10 cellular contexts compared by ENCODE assay signal in genomic region chr2:136375017-136375901, GRCh38.
DNase-seq lines count a peak whose midpoint lies in the region; ATAC-seq, FAIRE-seq and TF ChIP-seq lines count a peak whose summit lies in the region.
"Had no signal": no experiment of that assay in that cellular context is flagged by ENCODE, and none has a peak within 500 bp of the region (broad histone marks: within the 10 kb centered on the region; RNA-seq: fewer than 3 reads in every experiment).

No MANE protein-coding gene starts in this region.

- peaks cover 44% of the 10 kb centered on the region for H3K4me1 Mint-ChIP-seq in CD4-positive, alpha-beta T cell (ENCODE audit: low read depth)

- no peaks in the 10 kb centered on the region for H3K36me3 Mint-ChIP-seq in CD4-positive, alpha-beta T cell (ENCODE audit: low read depth)

- H3K9me3 ChIP-seq in CD4-positive, alpha-beta T cell (ENCODE audit: control insufficient read depth, low read length): no peaks in the 10 kb centered on the region

- CTCF ChIA-PET in CD4-positive, alpha-beta T cell (lab: Charles Lee): interaction anchor here (0.9 kb wide), 1 partner anchor 9 kb away, joined by 4 read pairs; no protein-coding TSS in a partner anchor

- TF ChIP-seq CTCF in CD4-positive, alpha-beta T cell (IDR thresholded peaks at IDR 0.05): no peak
- TF ChIP-seq CTCF in omental fat pad (IDR thresholded peaks at IDR 0.05): no peak

- no peak overlapping the region for H3K27ac ChIP-seq in CD4-positive, alpha-beta T cell (ENCODE audit: low read depth, low read length)

- no peaks in the 10 kb centered on the region for H3K9me3 Mint-ChIP-seq in CD4-positive, alpha-beta T cell

- POLR2A ChIA-PET in CD4-positive, alpha-beta T cell (lab: Charles Lee): interaction anchor here (1.1 kb wide), 1 partner anchor 499 kb away, joined by 3 read pairs; the partner anchor contains the start of gene MCM6

- no peak for DNase-seq in CD4-positive, alpha-beta T cell
- no peak for DNase-seq in GM19239 (ENCODE audit: insufficient read length, low spot score)
- peak; percentile 59 for DNase-seq in activated CD8-positive, alpha-beta memory T cell treated with anti-CD3 and anti-CD28 coated beads, Interleukin-2, amount 50 U/mL, for 48 hours
- DNase-seq in COLO668 (lab: John Stamatoyannopoulos, UW; ENCODE audit: unreplicated experiment): no peak
- DNase-seq in DMS53 (lab: John Stamatoyannopoulos, UW): no peak
- DNase-seq in omental fat pad (ENCODE audit: low spot score): no peak
- no peak for DNase-seq in urothelium cell line (ENCODE audit: low spot score)
- DNase-seq: GF-D8, KG1 had no signal

- intact Hi-C loops in CD4-positive, alpha-beta T cell (cut with DNase I, micrococcal nuclease): loop anchor here (2.0 to 5.0 kb wide), 3 partner anchors 118 to 388 kb away; partner anchors contain the start of gene DARS1 (in 1 of the 2)

- ATAC-seq in CD4-positive, alpha-beta T cell (ENCODE audit: poor library complexity): no peak
- peak; percentile 51 for ATAC-seq in HG03103 (IDR thresholded peaks at IDR 0.05; ENCODE audit: low read depth, unreplicated experiment)
- ATAC-seq in omental fat pad (ENCODE audit: low FRiP score): no peak

- no peak overlapping the region for H3K4me3 Mint-ChIP-seq in CD4-positive, alpha-beta T cell

- no peaks in the 10 kb centered on the region for H3K27me3 Mint-ChIP-seq in CD4-positive, alpha-beta T cell

- FAIRE-seq in GM19239 (lab: Jason Lieb, UNC) (peak; percentile 71), urothelium cell line (lab: Jason Lieb, UNC) (no peak)

- peak overlapping the region; percentile 6 for H3K27ac Mint-ChIP-seq in CD4-positive, alpha-beta T cell

- H3K27me3 ChIP-seq in CD4-positive, alpha-beta T cell (ENCODE audit: control insufficient read depth, insufficient read depth, low read length): no peaks in the 10 kb centered on the region
